24 cellular contexts compared by ENCODE assay signal in genomic region chr19:13005861-13006370, GRCh38. TPM values are rescaled to one million over a fixed set of nuclear protein-coding genes. Genes with fewer than 3 reads are reported as not detected.
DNase-seq lines count a peak whose midpoint lies in the region; ATAC-seq and TF ChIP-seq lines count a peak whose summit lies in the region.
"Had no signal": no experiment of that assay in that cellular context is flagged by ENCODE, and none has a peak within 500 bp of the region (broad histone marks: within the 10 kb centered on the region; RNA-seq: fewer than 3 reads in every experiment).

No MANE protein-coding gene starts in this region.

- H3K27ac Mint-ChIP-seq in stimulated activated naive B cell treated with anti-CD40 and anti-IgM and Interleukin-4, amounts not matched to agents 10 μg/mL and 1 μg/mL and 100 μg/mL, for 72 hours: peak overlapping the region; percentile 71
- H3K27ac Mint-ChIP-seq: activated naive CD4-positive, alpha-beta T cell treated with anti-CD3 and anti-CD28 coated beads, Interleukin-2, amount 50 U/mL, for 72 hours; dendritic cell treated with granulocyte-macrophage colony-stimulating factor and Interleukin-4, amounts not matched to agents 40 ng/mL and 50 ng/mL, for 4 days; memory B cell; type B pancreatic cell had no signal

- H3K9me3 ChIP-seq in esophagus muscularis mucosa: no peaks in the 10 kb centered on the region
- H3K9me3 ChIP-seq: pancreas, SJSA1 had no signal

- H3K27ac ChIP-seq in 22Rv1 (peak overlapping the region; percentile 99), esophagus muscularis mucosa (replicated peaks in 1 of 4) (peak overlapping the region; percentile 88 to 98 (median 97))
- H3K27ac ChIP-seq: epithelial cell of prostate, pancreas, SJSA1 had no signal

- 44% methylated on average over 9 of the region's 12 CpGs for WGBS in esophagus muscularis mucosa

- peaks cover 0 to 4% (median 0%) of the 10 kb centered on the region in 4 donors for H3K36me3 ChIP-seq in esophagus muscularis mucosa
- H3K36me3 ChIP-seq: pancreas, SJSA1 had no signal

- no peak overlapping the region for H3K4me3 Mint-ChIP-seq in stimulated activated naive B cell treated with anti-CD40 and anti-IgM and Interleukin-4, amounts not matched to agents 10 μg/mL and 1 μg/mL and 100 μg/mL, for 72 hours
- H3K4me3 Mint-ChIP-seq: dendritic cell treated with granulocyte-macrophage colony-stimulating factor and Interleukin-4, amounts not matched to agents 40 ng/mL and 50 ng/mL, for 4 days; memory B cell; naive thymus-derived CD8-positive, alpha-beta T cell; type B pancreatic cell had no signal

- no peaks in the 10 kb centered on the region for H3K27me3 ChIP-seq in esophagus muscularis mucosa
- H3K27me3 ChIP-seq: pancreas, SJSA1 had no signal

- TF ChIP-seq CTCF in 22Rv1 (IDR thresholded peaks at IDR 0.05): peak; percentile 41
- TF ChIP-seq CTCF in LNCAP (IDR thresholded peaks at IDR 0.05): peak; percentile 29; the same call in 1 of the 2 replicates
- no peak for TF ChIP-seq CTCF in esophagus muscularis mucosa (IDR thresholded peaks at IDR 0.05)

- TF ChIP-seq EP300 in esophagus muscularis mucosa (IDR thresholded peaks at IDR 0.05): no peak

- H3K4me1 ChIP-seq in esophagus muscularis mucosa: peaks cover 91 to 100% (median 99%) of the 10 kb centered on the region in 4 donors
- H3K4me1 ChIP-seq: SJSA1 had no signal

- peaks cover 40% of the 10 kb centered on the region in 2 donors for H3K27me3 Mint-ChIP-seq in stimulated activated naive B cell treated with anti-CD40 and anti-IgM and Interleukin-4, amounts not matched to agents 10 μg/mL and 1 μg/mL and 100 μg/mL, for 72 hours

- H3K4me1 Mint-ChIP-seq in stimulated activated naive B cell treated with anti-CD40 and anti-IgM and Interleukin-4, amounts not matched to agents 10 μg/mL and 1 μg/mL and 100 μg/mL, for 72 hours: peaks cover 4 to 10% of the 10 kb centered on the region in 2 donors
- H3K4me1 Mint-ChIP-seq: memory B cell had no signal

- no peak for TF ChIP-seq POLR2A in esophagus muscularis mucosa (IDR thresholded peaks at IDR 0.05; ENCODE audit: low read depth)

- peaks cover 0 to 2% of the 10 kb centered on the region in 2 donors for H3K36me3 Mint-ChIP-seq in stimulated activated naive B cell treated with anti-CD40 and anti-IgM and Interleukin-4, amounts not matched to agents 10 μg/mL and 1 μg/mL and 100 μg/mL, for 72 hours
- H3K36me3 Mint-ChIP-seq: activated naive CD4-positive, alpha-beta T cell treated with anti-CD3 and anti-CD28 coated beads, Interleukin-2, amount 50 U/mL, for 72 hours; brain; memory B cell; type B pancreatic cell had no signal

- intact Hi-C loops in esophagus muscularis mucosa (cut with DNase I): no loop called here

- DNase-seq in esophagus muscularis mucosa (ENCODE audit: extremely low spot score) (no peak), NCI-H226 (no peak), H4 (ENCODE audit: low spot score) (no peak), NCI-H2196 (lab: John Stamatoyannopoulos, UW; ENCODE audit: unreplicated experiment) (no peak)
- DNase-seq in stimulated activated naive B cell treated with anti-CD40 and anti-IgM and Interleukin-4, amounts not matched to agents 10 μg/mL and 1 μg/mL and 100 μg/mL, for 72 hours: no peak
- DNase-seq: activated CD8-positive, alpha-beta memory T cell treated with anti-CD3 and anti-CD28 coated beads for 24 hours; MM.1S; naive thymus-derived CD8-positive, alpha-beta T cell; NCI-H1930; NCI-H510A treated with DMSO at 0.1 percent for 48 hours; stimulated activated CD4-positive, alpha-beta T cell treated with anti-CD3 and anti-CD28 coated beads, Interleukin-4, amount 100 ng/mL, for 1 hour had no signal

- peak overlapping the region in 1 of 4 donors; percentile 20 for H3K4me3 ChIP-seq in esophagus muscularis mucosa
- H3K4me3 ChIP-seq: pancreas, SJSA1 had no signal

- ATAC-seq in stimulated activated naive B cell treated with anti-CD40 and anti-IgM and Interleukin-4, amounts not matched to agents 10 μg/mL and 1 μg/mL and 100 μg/mL, for 72 hours (replicated peaks): no peak
- ATAC-seq in GM18870 (IDR thresholded peaks at IDR 0.05; ENCODE audit: unreplicated experiment): no peak
- ATAC-seq: activated CD4-positive, CD25-positive, alpha-beta regulatory T cell treated with anti-CD3 and anti-CD28 coated beads, Interleukin-2, amount 50 U/mL, for 24 hours; activated naive CD4-positive, alpha-beta T cell treated with anti-CD3 and anti-CD28 coated beads, Interleukin-2, amount 50 U/mL, for 72 hours; naive thymus-derived CD8-positive, alpha-beta T cell had no signal

- H3K9me3 Mint-ChIP-seq in stimulated activated naive B cell treated with anti-CD40 and anti-IgM and Interleukin-4, amounts not matched to agents 10 μg/mL and 1 μg/mL and 100 μg/mL, for 72 hours: no peaks in the 10 kb centered on the region
- H3K9me3 Mint-ChIP-seq: activated naive CD4-positive, alpha-beta T cell treated with anti-CD3 and anti-CD28 coated beads, Interleukin-2, amount 50 U/mL, for 72 hours; dendritic cell treated with granulocyte-macrophage colony-stimulating factor and Interleukin-4, amounts not matched to agents 40 ng/mL and 50 ng/mL, for 4 days; memory B cell; naive thymus-derived CD8-positive, alpha-beta T cell; type B pancreatic cell had no signal

RNA-seq across cellular contexts. Expression of gene NFIX, which starts 10.6 kb away (rescaled TPM):
- total RNA-seq in esophagus muscularis mucosa: 100 to 1,000 TPM in 1 of 4 donors, 10 to 100 TPM in 3; 56.0 to 154 (median 79.4) TPM
- 9.6 and 13.8 TPM in 2 replicates for total RNA-seq in H4 (2014; rRNA removed; shearing (Covaris generic))

RNA-seq across cellular contexts. Expression of gene DAND5, which starts 36.5 kb away (rescaled TPM):
- total RNA-seq in esophagus muscularis mucosa: under 1 TPM in 3 of 4 donors, not detected in 1; 0.19 to 0.83 (median 0.29) TPM
- 0.06 TPM in 1 of 2 replicates, not detected in the other for total RNA-seq in H4 (2014; rRNA removed; shearing (Covaris generic))
- total RNA-seq: glomerular endothelial cell; naive thymus-derived CD8-positive, alpha-beta T cell; SJSA1 had no signal

RNA-seq across cellular contexts. Expression of gene GADD45GIP1, which starts 48.9 kb away (rescaled TPM):
- 10 to 100 TPM; 33.0 to 60.1 (median 49.3) TPM for total RNA-seq in esophagus muscularis mucosa
- 46.3 and 47.4 TPM in 2 replicates for total RNA-seq in H4 (2014; rRNA removed; shearing (Covaris generic))

Comparison
In these comparisons a context has a peak if more than half of its experiments do, and no peak if none do; other contexts are left out.
1. CTCF ChIP-seq: peak in 22Rv1 (single experiment) and LNCAP (single experiment); none in esophagus muscularis mucosa (0 of 3).